Comparison of ENCODE assay signal across 10 cellular contexts in the genomic region with DNA sequence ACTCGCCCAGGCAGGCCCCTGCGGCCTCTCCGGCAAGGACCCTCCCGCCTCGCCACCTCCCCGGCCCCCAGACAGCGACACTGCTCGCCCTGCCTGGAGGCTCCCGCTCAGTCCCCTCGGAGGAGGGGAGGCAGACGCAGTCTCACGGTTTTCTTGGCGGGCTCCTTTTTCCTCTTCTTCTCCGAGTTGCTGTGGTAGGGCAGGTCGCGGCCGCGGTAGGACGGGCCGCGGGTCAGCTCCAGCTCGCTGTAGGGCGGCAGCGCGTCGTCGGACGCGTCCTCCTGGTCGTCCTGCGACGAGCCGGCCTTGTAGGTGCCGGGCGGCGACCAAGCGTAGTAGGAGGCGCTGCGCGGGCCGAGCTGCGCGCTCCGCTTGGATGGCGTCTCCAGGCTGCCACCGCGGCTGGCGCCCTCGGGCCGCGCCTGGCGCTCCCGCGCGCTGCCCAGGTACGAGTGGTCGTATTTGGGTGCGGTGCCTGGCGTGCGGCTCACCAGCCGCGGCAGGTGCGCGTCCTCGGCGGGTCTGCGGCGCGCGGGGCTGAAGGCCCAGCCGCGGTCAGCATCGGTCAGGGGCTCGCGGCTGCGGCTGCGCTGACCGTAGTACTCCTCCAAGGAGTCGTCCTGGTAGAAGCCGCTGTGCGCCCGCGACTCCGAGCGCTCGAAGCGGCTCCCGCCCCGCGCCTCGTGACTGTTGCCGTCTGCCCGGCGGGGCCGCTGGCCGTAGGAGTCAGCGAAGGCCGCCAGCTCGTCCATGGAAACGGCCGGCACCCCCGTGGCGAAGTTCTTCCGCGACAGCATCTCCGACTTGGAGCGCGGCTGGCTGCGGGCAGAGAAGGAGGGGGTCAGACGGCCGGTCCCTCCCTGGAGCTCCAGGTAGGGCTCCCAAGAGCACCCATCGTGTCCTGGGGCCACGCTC. TPM values are rescaled to one million over a fixed set of nuclear protein-coding genes. Genes with fewer than 3 reads are reported as not detected.
DNase-seq lines count a peak whose midpoint lies in the region; ATAC-seq and TF ChIP-seq lines count a peak whose summit lies in the region.
"Had no signal": no experiment of that assay in that cellular context is flagged by ENCODE, and none has a peak within 500 bp of the region (broad histone marks: within the 10 kb centered on the region; RNA-seq: fewer than 3 reads in every experiment).

No MANE protein-coding gene starts in this region.

- in situ Hi-C loops in transverse colon (cut with MboI; ENCODE audit: low pct_ligation_motif_present in 1 of 4, low pct_unique_long_range_greater_than_20kb in 1 of 4, low sequenced_read_pairs in 3 of 4), result loop anchor here in 1 of 4 donors (10.0 kb wide), 1 partner anchor 134 kb away; no protein-coding TSS in a partner anchor

- no peak overlapping the region for H3K23ac ChIP-seq in mesendoderm (ENCODE audit: low read length)

- H3K27ac ChIP-seq in mesendoderm (ENCODE audit: low read depth, low read length), result no peak overlapping the region
- peak overlapping the region in 2 of 4 donors; percentile 8 to 52 for H3K27ac ChIP-seq in transverse colon

- peak overlapping the region; percentile 78 for H4K8ac ChIP-seq in mesendoderm (ENCODE audit: low read depth, low read length)

- H3K4ac ChIP-seq in mesendoderm (ENCODE audit: low read depth, low read length), result no peak overlapping the region

- no peak overlapping the region for H4K5ac ChIP-seq in mesendoderm (ENCODE audit: low read length)

- no peak overlapping the region for H2BK15ac ChIP-seq in mesendoderm (replicated peaks; ENCODE audit: low read depth)

- peak overlapping the region; percentile 82 for H3K4me2 ChIP-seq in mesendoderm (ENCODE audit: low read length)

- H3K9ac ChIP-seq in mesendoderm (ENCODE audit: low read length), result peak overlapping the region; percentile 50

- TF ChIP-seq POLR2A in transverse colon (IDR thresholded peaks at IDR 0.05), result no peak

- no peak for TF ChIP-seq EP300 in transverse colon (IDR thresholded peaks at IDR 0.05; ENCODE audit: low read depth)

- H3K4me3 ChIP-seq in mesendoderm (ENCODE audit: low read length) (peak overlapping the region; percentile 18), transverse colon (peak overlapping the region; percentile 10 to 50 (median 36))

- H3K9me3 ChIP-seq in transverse colon, result no peaks in the 10 kb centered on the region

- WGBS in mesendoderm (ENCODE audit: extremely low coverage, insufficient coverage, low lambda C conversion rate), result no CpG with 5 or more reads among the region's 113 CpGs
- WGBS in transverse colon (ENCODE audit: low coverage in 1 of 2), 2 donors, result 14 to 40% methylated on average over 5 to 49 of the region's 113 CpGs

- TF ChIP-seq CTCF in transverse colon (IDR thresholded peaks at IDR 0.05), result no peak

- H2AK5ac ChIP-seq in mesendoderm (ENCODE audit: low read length), result no peak overlapping the region

- H3K79me2 ChIP-seq in mesendoderm (ENCODE audit: control insufficient read depth, insufficient read depth, low read length), result no peaks in the 10 kb centered on the region

- H2BK5ac ChIP-seq in mesendoderm (ENCODE audit: low read length), result no peak overlapping the region

- H3K18ac ChIP-seq in mesendoderm (ENCODE audit: low read length), result no peak overlapping the region

- intact Hi-C loops in transverse colon (cut with DNase I; ENCODE audit: low total_unique reads), result no loop called here

- DNase-seq in activated gamma-delta T cell (lab: John Stamatoyannopoulos, UW) (peak; percentile 11), activated gamma-delta T cell treated with Interleukin-2 at 50 U/mL for 16 hours (no peak), ecto neural progenitor cell (ENCODE audit: low spot score) (peak; percentile 77), mesendoderm (peak; percentile 71), transverse colon (no peak)
- DNase-seq: PC-3 had no signal

- H3K56ac ChIP-seq in mesendoderm (ENCODE audit: low read length), result peak overlapping the region; percentile 75

- no peaks in the 10 kb centered on the region for H3K4me1 ChIP-seq in mesendoderm (ENCODE audit: control insufficient read depth, low read depth, low read length)
- H3K4me1 ChIP-seq in transverse colon, result peaks cover 0 to 19% (median 8%) of the 10 kb centered on the region in 4 donors

- ATAC-seq in GM19324 (IDR thresholded peaks at IDR 0.05; ENCODE audit: low FRiP score, unreplicated experiment) (no peak), GM18511 (IDR thresholded peaks at IDR 0.05; ENCODE audit: unreplicated experiment) (no peak), HG02610 (IDR thresholded peaks at IDR 0.05; ENCODE audit: unreplicated experiment) (no peak)
- ATAC-seq: PC-3 had no signal

- no peaks in the 10 kb centered on the region for H3K36me3 ChIP-seq in mesendoderm (ENCODE audit: control insufficient read depth, insufficient read depth, low read length)
- H3K36me3 ChIP-seq in transverse colon, result no peaks in the 10 kb centered on the region

- H3K79me1 ChIP-seq in mesendoderm (ENCODE audit: low read length), result no peaks in the 10 kb centered on the region

- H2BK120ac ChIP-seq in mesendoderm (ENCODE audit: low read depth, low read length), result no peak overlapping the region

- H3K27me3 ChIP-seq in mesendoderm (ENCODE audit: insufficient read depth, low read length, poor library complexity), result peaks cover 10% of the 10 kb centered on the region
- peaks cover 44% of the 10 kb centered on the region for H3K27me3 ChIP-seq in transverse colon

RNA-seq across cellular contexts. Expression of a gene that starts 44.8 kb away (rescaled TPM):
- 16.4 TPM for polyA plus RNA-seq in mesendoderm (2013, experiment 1 of 2)
- polyA plus RNA-seq in mesendoderm (2013, experiment 2 of 2), result 16.3 TPM
- 10 to 100 TPM in 3 of 4 donors, 1 to 10 TPM in 1; 1.5 to 21.7 (median 12.0) TPM for total RNA-seq in transverse colon

RNA-seq across cellular contexts. Expression of a gene that starts 54.5 kb away (rescaled TPM):
- polyA plus RNA-seq in mesendoderm (2013, experiment 1 of 2), result 0.84 TPM
- polyA plus RNA-seq in mesendoderm (2013, experiment 2 of 2), result 0.62 TPM
- total RNA-seq in transverse colon, result 1 to 10 TPM; 1.1 to 5.4 (median 1.7) TPM
- total RNA-seq: PC-3 had no signal
- polyA plus RNA-seq: BJ had no signal

Comparison
In these comparisons a context has a peak if more than half of its experiments do, and no peak if none do; other contexts are left out.
1. DNase-seq: peak in activated gamma-delta T cell (single experiment), ecto neural progenitor cell (single experiment) and mesendoderm (single experiment); none in activated gamma-delta T cell treated with Interleukin-2 at 50 U/mL for 16 hours (single experiment) and transverse colon (single experiment).